ENCODE assay signal across 1 cellular context in genomic region chr7:123744416-123744815, GRCh38.
TF ChIP-seq lines count a peak whose summit lies in the region.

No MANE protein-coding gene starts in this region.

TF ChIP-seq in GM23338, 12 proteins besides CTCF, POLR2A, EP300 and RAD21 (continued from another document):
- TF ChIP-seq ZNF462 (CRISPR knock-in tag; IDR thresholded peaks at IDR 0.05) (no peak), NANOG (IDR thresholded peaks at IDR 0.05; ENCODE audit: borderline replicate concordance) (no peak)
